In the genomic region with DNA sequence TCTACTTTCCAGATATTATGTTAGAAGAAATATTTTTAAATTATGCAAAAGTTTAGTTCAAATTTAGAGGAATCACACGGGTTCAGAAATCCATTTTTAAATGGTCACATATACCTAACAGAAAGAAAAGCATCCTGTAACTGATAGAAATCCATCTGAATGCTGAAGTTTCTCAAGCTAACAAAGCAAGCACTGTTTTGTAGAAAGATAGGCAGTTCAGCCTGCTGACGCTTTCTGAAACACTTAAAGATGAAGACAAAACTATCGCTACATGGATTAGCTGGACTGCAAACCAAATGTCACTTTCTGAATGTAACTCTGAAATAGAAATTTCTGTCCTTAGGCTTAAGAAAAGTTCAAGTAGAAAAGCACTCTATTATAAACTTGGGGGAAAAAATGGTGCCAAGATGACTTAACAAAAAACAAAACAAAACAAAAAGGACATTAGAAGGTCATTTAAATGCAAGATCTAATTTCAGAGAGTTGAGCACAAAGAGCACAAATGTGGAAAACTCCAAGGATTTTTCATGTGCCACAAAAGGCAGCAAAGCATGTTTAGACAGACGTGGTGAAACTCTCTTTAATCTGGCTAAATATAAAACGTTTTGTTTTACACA, we compare ENCODE assay signal across 8 cellular contexts. TPM values are rescaled to one million over a fixed set of nuclear protein-coding genes. Genes with fewer than 3 reads are reported as not detected.
DNase-seq lines count a peak whose midpoint lies in the region; ATAC-seq, FAIRE-seq and TF ChIP-seq lines count a peak whose summit lies in the region.

No MANE protein-coding gene starts in this region.

- H3K4me3 ChIP-seq in SK-N-MC: peak overlapping the region; percentile 92
- H3K4me3 ChIP-seq in fibroblast of pulmonary artery (replicated peaks; ENCODE audit: low read depth, low read length): peak overlapping the region; percentile 67
- H3K4me3 ChIP-seq in psoas muscle: peak overlapping the region; percentile 85

- H3K27ac ChIP-seq in SK-N-MC (peak overlapping the region; percentile 77), psoas muscle (peak overlapping the region; percentile 85)

- H3K36me3 ChIP-seq in SK-N-MC (ENCODE audit: insufficient read depth, low read length) (no peaks in the 10 kb centered on the region), psoas muscle (ENCODE audit: insufficient read depth in 1 of 2, low read depth in 1 of 2) (no peaks in the 10 kb centered on the region)

- no peaks in the 10 kb centered on the region for H3K9me3 ChIP-seq in SK-N-MC (ENCODE audit: low read depth, low read length)
- H3K9me3 ChIP-seq in psoas muscle: no peaks in the 10 kb centered on the region

- intact Hi-C loops in psoas muscle (cut with DNase I): no loop called here

- DNase-seq in GM19239 (ENCODE audit: insufficient read length, low spot score) (no peak), SK-N-MC (ENCODE audit: low read depth, low spot score) (no peak), fibroblast of pulmonary artery (ENCODE audit: low read depth) (no peak), psoas muscle (no peak), NCI-H2029 treated with DMSO at 0.1 percent for 48 hours (lab: John Stamatoyannopoulos, UW) (no peak), NCI-H2196 treated with DMSO at 0.1 percent for 48 hours (lab: John Stamatoyannopoulos, UW; ENCODE audit: unreplicated experiment) (no peak), SIG-M5 treated with dmso at 0.1 percent for 504 hours (lab: John Stamatoyannopoulos, UW; ENCODE audit: unreplicated experiment) (no peak), NCI-H1105 treated with DMSO at 0.1 percent for 48 hours (lab: John Stamatoyannopoulos, UW) (no peak)

- H3K9ac ChIP-seq in SK-N-MC (ENCODE audit: insufficient read length): peak overlapping the region; percentile 88

- TF ChIP-seq CTCF in fibroblast of pulmonary artery (IDR thresholded peaks at IDR 0.05; ENCODE audit: low read length, missing control alignments) (no peak), psoas muscle (IDR thresholded peaks at IDR 0.05) (no peak)

- FAIRE-seq in GM19239 (lab: Jason Lieb, UNC): peak; percentile 23

- H3K4me1 ChIP-seq in psoas muscle: no peaks in the 10 kb centered on the region

- peaks cover 0 to 3% (median 0%) of the 10 kb centered on the region in 3 donors for H3K27me3 ChIP-seq in psoas muscle (ENCODE audit: insufficient read depth in 3 of 3, low read length in 2 of 3)

- no peak for ATAC-seq in psoas muscle

- 17 to 37% (median 21%) methylated on average over 5 of the region's 5 CpGs for WGBS in psoas muscle, 3 donors

RNA-seq across cellular contexts. Expression of a gene that starts 1.3 kb away (rescaled TPM):
- 1 to 10 TPM; 3.0 to 9.1 (median 7.6) TPM for total RNA-seq in psoas muscle
- polyA plus RNA-seq in psoas muscle: 10 to 100 TPM in 1 of 3 donors, 1 to 10 TPM in 2; 2.0 to 15.7 (median 3.8) TPM
